8 cellular contexts compared by ENCODE assay signal in the genomic region with DNA sequence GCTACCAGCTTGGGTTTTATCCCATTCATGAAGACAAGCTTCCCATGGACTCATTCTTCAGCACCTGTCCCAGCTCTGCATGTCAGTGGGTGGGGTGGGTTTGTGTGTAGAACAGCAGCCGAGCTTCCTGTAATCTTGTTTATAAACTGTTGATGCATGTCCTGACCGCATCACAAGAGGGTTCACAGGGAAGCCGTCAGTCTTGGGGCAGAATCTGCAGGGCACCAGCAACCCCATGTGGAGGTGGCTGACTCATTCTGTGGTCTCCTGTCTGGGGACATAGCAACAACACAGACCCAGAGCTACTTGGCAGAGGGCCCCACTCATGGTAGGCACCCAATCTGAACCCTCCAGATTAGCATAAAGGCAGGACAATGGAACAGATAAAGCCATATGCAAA. TPM values are rescaled to one million over a fixed set of nuclear protein-coding genes. Genes with fewer than 3 reads are reported as not detected.
DNase-seq lines count a peak whose midpoint lies in the region; ATAC-seq, FAIRE-seq and TF ChIP-seq lines count a peak whose summit lies in the region.

No MANE protein-coding gene starts in this region.

- H3K9me3 Mint-ChIP-seq in activated CD4-positive, alpha-beta memory T cell treated with anti-CD3 and anti-CD28 coated beads for 36 hours: no peaks in the 10 kb centered on the region

- intact Hi-C loops in activated CD4-positive, alpha-beta memory T cell treated with anti-CD3 and anti-CD28 coated beads for 36 hours (cut with micrococcal nuclease): loop anchor here (1.0 to 5.0 kb wide), 6 partner anchors 39 to 531 kb away; a partner anchor contains a TSS

- H3K9me3 ChIP-seq in skeletal muscle satellite cell (replicated peaks; ENCODE audit: low read length): no peaks in the 10 kb centered on the region

- peak overlapping the region; percentile 83 for H3K27ac Mint-ChIP-seq in activated CD4-positive, alpha-beta memory T cell treated with anti-CD3 and anti-CD28 coated beads for 36 hours

- TF ChIP-seq POLR2A in GM12892 (IDR thresholded peaks at IDR 0.05; ENCODE audit: low read depth, low read length) (no peak), erythroblast (IDR thresholded peaks at IDR 0.05; ENCODE audit: low read length) (no peak)

- peaks cover 47% of the 10 kb centered on the region for H3K4me1 ChIP-seq in skeletal muscle satellite cell (ENCODE audit: control insufficient read depth, insufficient read depth, low read length)

- H3K27me3 ChIP-seq in skeletal muscle satellite cell (ENCODE audit: control insufficient read depth, insufficient read depth, low read length): no peaks in the 10 kb centered on the region

- H3K27me3 Mint-ChIP-seq in activated CD4-positive, alpha-beta memory T cell treated with anti-CD3 and anti-CD28 coated beads for 36 hours: no peaks in the 10 kb centered on the region

- ATAC-seq in HG02623 (IDR thresholded peaks at IDR 0.05; ENCODE audit: unreplicated experiment): peak; percentile 58

- peaks cover 42% of the 10 kb centered on the region for H3K4me1 Mint-ChIP-seq in activated CD4-positive, alpha-beta memory T cell treated with anti-CD3 and anti-CD28 coated beads for 36 hours (ENCODE audit: low read depth)

- H3K4me2 ChIP-seq in skeletal muscle satellite cell (ENCODE audit: low read length): peak overlapping the region; percentile 40

- no peak overlapping the region for H3K4me3 ChIP-seq in skeletal muscle satellite cell (ENCODE audit: low read length)

- peak overlapping the region; percentile 5 for H3K4me3 Mint-ChIP-seq in activated CD4-positive, alpha-beta memory T cell treated with anti-CD3 and anti-CD28 coated beads for 36 hours

- CTCF ChIA-PET in activated CD4-positive, alpha-beta memory T cell treated with anti-CD3 and anti-CD28 coated beads for 36 hours (lab: Charles Lee): interaction anchor here (1.0 to 3.9 kb wide), 10 partner anchors 13 to 258 kb away, joined by 3 to 37 read pairs (median 8); a partner anchor contains a TSS
- CTCF ChIA-PET in HEK293T (lab: Yijun Ruan, JAX): interaction anchor here (0.6 kb wide), 1 partner anchor 22 kb away, joined by 3 read pairs; no protein-coding TSS in a partner anchor

- H3K9ac ChIP-seq in skeletal muscle satellite cell (ENCODE audit: low read depth, low read length): peak overlapping the region; percentile 30

- no peaks in the 10 kb centered on the region for H3K36me3 Mint-ChIP-seq in activated CD4-positive, alpha-beta memory T cell treated with anti-CD3 and anti-CD28 coated beads for 36 hours

- H3K36me3 ChIP-seq in skeletal muscle satellite cell (ENCODE audit: insufficient read depth, low read length): no peaks in the 10 kb centered on the region

- POLR2A ChIA-PET in activated CD4-positive, alpha-beta memory T cell treated with anti-CD3 and anti-CD28 coated beads for 36 hours (lab: Charles Lee): interaction anchor here (0.7 to 3.2 kb wide), 9 partner anchors 22 to 83 kb away, joined by 3 to 21 read pairs (median 4); a partner anchor contains a TSS
- POLR2A ChIA-PET in HEK293T (lab: Yijun Ruan, JAX): no interaction called here

- peak; percentile 92 for FAIRE-seq in GM12892 (lab: Jason Lieb, UNC)

- peak; percentile 47 for DNase-seq in GM12892 (ENCODE audit: insufficient read length)
- DNase-seq in NCI-H2029 treated with DMSO at 0.1 percent for 48 hours (lab: John Stamatoyannopoulos, UW): peak; percentile 41
- DNase-seq in activated CD4-positive, alpha-beta memory T cell treated with anti-CD3 and anti-CD28 coated beads for 36 hours: peak; percentile 92
- peak; percentile 58 to 80 for DNase-seq in erythroblast (lab: John Stamatoyannopoulos, UW)
- DNase-seq in HEK293T (ENCODE audit: extremely low spot score): no peak
- DNase-seq in NCI-H2227 (lab: John Stamatoyannopoulos, UW; ENCODE audit: unreplicated experiment): no peak

TF ChIP-seq in HEK293T, 16 proteins besides CTCF, POLR2A, EP300 and RAD21:
- no peak for TF ChIP-seq TARDBP (IDR thresholded peaks at IDR 0.05)
- TF ChIP-seq L3MBTL2 (conservative IDR thresholded peaks at IDR 0.05): no peak
- no peak for TF ChIP-seq BHLHE40 (IDR thresholded peaks at IDR 0.05; ENCODE audit: borderline replicate concordance)
- TF ChIP-seq CTBP1 (IDR thresholded peaks at IDR 0.05; ENCODE audit: borderline replicate concordance): no peak
- no peak for TF ChIP-seq ARNT (IDR thresholded peaks at IDR 0.05)
- no peak for TF ChIP-seq LEF1 (IDR thresholded peaks at IDR 0.05; ENCODE audit: borderline replicate concordance)
- TF ChIP-seq, protein P1, sequence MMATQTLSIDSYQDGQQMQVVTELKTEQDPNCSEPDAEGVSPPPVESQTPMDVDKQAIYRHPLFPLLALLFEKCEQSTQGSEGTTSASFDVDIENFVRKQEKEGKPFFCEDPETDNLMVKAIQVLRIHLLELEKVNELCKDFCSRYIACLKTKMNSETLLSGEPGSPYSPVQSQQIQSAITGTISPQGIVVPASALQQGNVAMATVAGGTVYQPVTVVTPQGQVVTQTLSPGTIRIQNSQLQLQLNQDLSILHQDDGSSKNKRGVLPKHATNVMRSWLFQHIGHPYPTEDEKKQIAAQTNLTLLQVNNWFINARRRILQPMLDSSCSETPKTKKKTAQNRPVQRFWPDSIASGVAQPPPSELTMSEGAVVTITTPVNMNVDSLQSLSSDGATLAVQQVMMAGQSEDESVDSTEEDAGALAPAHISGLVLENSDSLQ (IDR thresholded peaks at IDR 0.05): no peak
- no peak for TF ChIP-seq FOXK2 (IDR thresholded peaks at IDR 0.05)

RNA-seq across cellular contexts. Expression of a gene that starts 35.6 kb away (rescaled TPM):
- polyA plus RNA-seq in GM12892 (2012; ENCODE audit: missing spikeins): 8.3 TPM
- total RNA-seq in activated CD4-positive, alpha-beta memory T cell treated with anti-CD3 and anti-CD28 coated beads for 36 hours: under 1 TPM; 0.81 to 0.87 TPM
- 1.7 and 2.0 TPM in 2 replicates for total RNA-seq in skeletal muscle satellite cell (2012; rRNA removed)

Comparison
In these comparisons a context has a peak if more than half of its experiments do, and no peak if none do; other contexts are left out.
1. DNase-seq: peak in GM12892 (single experiment), NCI-H2029 treated with DMSO at 0.1 percent for 48 hours (single experiment), activated CD4-positive, alpha-beta memory T cell treated with anti-CD3 and anti-CD28 coated beads for 36 hours (single experiment) and erythroblast (2 of 2); none in HEK293T (single experiment) and NCI-H2227 (single experiment).